ENCODE assay signal across 17 cellular contexts in the genomic region with DNA sequence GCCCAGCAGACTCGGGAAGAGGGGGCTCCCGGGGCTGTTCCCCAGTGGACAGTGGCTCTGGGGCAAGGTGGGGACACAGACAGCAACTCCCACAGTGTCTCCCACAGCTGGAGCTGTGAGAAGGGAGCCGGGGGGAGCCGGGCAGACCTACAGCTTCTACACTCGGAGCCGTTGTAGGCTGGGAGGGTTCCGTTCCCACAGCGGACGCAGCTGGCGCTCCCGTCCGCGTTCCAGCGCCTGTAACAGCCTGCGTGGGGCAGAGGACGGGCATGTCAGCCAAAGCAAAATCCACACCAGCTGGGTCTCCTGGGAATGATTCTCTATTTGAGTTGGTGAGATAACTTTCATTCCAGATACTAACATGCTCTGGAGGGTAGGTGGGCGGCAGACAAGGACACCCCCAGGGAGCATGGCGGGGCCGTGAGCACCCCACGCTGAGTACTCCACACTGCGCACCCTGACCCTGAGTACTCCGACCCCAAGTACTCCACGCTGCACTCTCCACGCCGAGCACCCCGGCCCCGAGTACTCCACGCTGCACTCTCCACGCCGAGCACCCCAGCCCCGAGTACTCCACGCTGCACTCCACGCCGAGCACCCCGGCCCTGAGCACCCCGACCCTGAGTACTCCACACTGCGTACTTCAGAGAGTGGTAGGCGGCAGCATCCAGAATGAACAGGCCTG. TPM values are rescaled to one million over a fixed set of nuclear protein-coding genes. Genes with fewer than 3 reads are reported as not detected.
"Had no signal": no experiment of that assay in that cellular context is flagged by ENCODE, and none has a peak within 500 bp of the region (broad histone marks: within the 10 kb centered on the region; RNA-seq: fewer than 3 reads in every experiment).

No MANE protein-coding gene starts in this region.

- H3K27me3 ChIP-seq: body of pancreas, neutrophil, right lobe of liver, suprapubic skin had no signal

- ATAC-seq: body of pancreas; naive thymus-derived CD4-positive, alpha-beta T cell; psoas muscle; right lobe of liver had no signal

- H3K9me3 ChIP-seq: body of pancreas, neutrophil, psoas muscle, right lobe of liver, suprapubic skin had no signal

- H3K36me3 ChIP-seq: neutrophil, right lobe of liver had no signal

- DNase-seq: activated CD4-positive, alpha-beta T cell treated with anti-CD3 and anti-CD28 coated beads, Interleukin-2, amount 50 U/mL, for 1 hour; activated naive CD4-positive, alpha-beta T cell treated with anti-CD3 and anti-CD28 coated beads, Interleukin-2, amount 10 ng/mL, durations not matched to agents 7 days and 5 days; amniotic stem cell; body of pancreas; erythroblast; kidney glomerular epithelial cell; naive thymus-derived CD4-positive, alpha-beta T cell; stimulated activated naive CD4-positive, alpha-beta T cell had no signal

- H3K4me1 ChIP-seq: body of pancreas, psoas muscle, right lobe of liver, suprapubic skin had no signal

- H3K4me3 ChIP-seq: body of pancreas, lung, psoas muscle, right lobe of liver, suprapubic skin had no signal

- H3K27ac ChIP-seq: body of pancreas, neutrophil, psoas muscle, right lobe of liver, suprapubic skin had no signal

RNA-seq across cellular contexts. Expression of gene RNF223, which starts 13.4 kb away (rescaled TPM):
- total RNA-seq: activated T-helper 2 cell treated with anti-CD3 and anti-CD28 coated beads, Interferon-gamma antibody, Interleukin-2, Interleukin-4, amounts not matched to agents 10 μg/mL and 5 μg/mL and 100 μg/mL, durations not matched to agents 14 hours and 24 hours and 36 hours; endodermal cell; mononuclear cell; psoas muscle; right lobe of liver; T-helper 2 cell treated with Interferon-gamma antibody and Interleukin-4, amounts not matched to agents 100 ng/mL and 5 ng/mL, for 36 hours had no signal
- polyA plus RNA-seq: naive thymus-derived CD4-positive, alpha-beta T cell; psoas muscle had no signal
